ENCODE assay signal across 11 cellular contexts in the genomic region with DNA sequence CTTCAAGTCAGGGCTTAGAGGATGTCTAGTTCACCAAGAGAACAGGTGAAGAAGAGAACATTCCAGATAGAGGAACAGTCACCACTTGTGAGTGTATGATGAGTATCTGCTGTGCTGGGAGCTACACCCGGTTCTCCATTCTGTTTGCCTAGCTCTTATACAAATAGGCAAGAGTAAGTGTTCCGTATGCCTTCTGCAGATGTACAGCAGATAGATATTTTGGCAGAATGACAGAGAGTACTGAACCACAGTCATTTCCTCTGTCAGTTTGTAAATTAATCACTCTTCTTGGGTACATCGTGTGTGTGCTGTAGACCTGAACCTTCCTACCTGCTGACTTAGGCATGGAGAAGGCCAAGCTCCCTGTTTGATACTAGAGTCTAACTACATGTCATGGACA.
DNase-seq lines count a peak whose midpoint lies in the region; ATAC-seq, FAIRE-seq and TF ChIP-seq lines count a peak whose summit lies in the region.
"Had no signal": no experiment of that assay in that cellular context is flagged by ENCODE, and none has a peak within 500 bp of the region (broad histone marks: within the 10 kb centered on the region; RNA-seq: fewer than 3 reads in every experiment).

No MANE protein-coding gene starts in this region.

- H3K4me3 ChIP-seq in LNCaP clone FGC (ENCODE audit: low read depth, low read length) (no peak overlapping the region), epithelial cell of esophagus (ENCODE audit: low read length) (no peak overlapping the region), HepG2 (replicated peaks in 1 of 3; ENCODE audit: insufficient read depth in 1 of 3, low read depth in 2 of 3, low read length in 3 of 3) (no peak overlapping the region)

- no peak overlapping the region for H2AFZ ChIP-seq in HepG2 (ENCODE audit: low read length)

- H3K9ac ChIP-seq in HepG2 (ENCODE audit: insufficient read depth, low read depth, low read length), result no peak overlapping the region

- intact Hi-C loops in HepG2 (cut with micrococcal nuclease; ENCODE audit: unreplicated experiment), result no loop called here

- no peaks in the 10 kb centered on the region for H4K20me1 ChIP-seq in HepG2 (ENCODE audit: insufficient read depth, low read length)

- no TSS peak for BruUV-seq in HepG2 (replicated peaks; lab: Mats Ljungman, UMichigan)

- TF ChIP-seq POLR2A in HepG2 (IDR thresholded peaks at IDR 0.05; ENCODE audit: insufficient read depth in 1 of 2, low read depth in 2 of 2, low read length in 2 of 2), result no peak

- no peak for DNase-seq in GM18507 (ENCODE audit: extremely low spot score, insufficient read length, low read depth)
- DNase-seq in LNCaP clone FGC (ENCODE audit: low read depth), result peak; percentile 88
- peak; percentile 13 for DNase-seq in epithelial cell of esophagus (ENCODE audit: low read depth)
- DNase-seq in SK-N-DZ (ENCODE audit: low spot score), result no peak
- no peak for DNase-seq in D721Med (ENCODE audit: insufficient read length, low spot score)
- DNase-seq in NOMO-1 treated with DMSO at 0.1 percent for 48 hours (lab: John Stamatoyannopoulos, UW; ENCODE audit: unreplicated experiment), result no peak
- DNase-seq in HepG2 (ENCODE audit: low spot score), result no peak
- DNase-seq: activated CD4-positive, alpha-beta T cell treated with anti-CD3 and anti-CD28 coated beads, Interleukin-2, amount 10 ng/mL, durations not matched to agents 7 days and 5 days; stimulated activated naive CD4-positive, alpha-beta T cell treated with Interleukin-2 at 50 U/mL for 16 hours had no signal

- H3K9me3 ChIP-seq in HepG2 (ENCODE audit: low read length), result no peaks in the 10 kb centered on the region

- ATAC-seq in GM21423 (IDR thresholded peaks at IDR 0.05; ENCODE audit: unreplicated experiment) (peak; percentile 79), HepG2 (no peak)
- ATAC-seq: Right ventricle myocardium inferior had no signal

- CTCF ChIA-PET in HepG2 (lab: Yijun Ruan, JAX; ENCODE audit: low intra/inter-chr PET ratio, low total read pairs), result no interaction called here

- peaks cover 0 to 12% of the 10 kb centered on the region in 2 experiments; a peak in 1 of 5 replicates for H3K27me3 ChIP-seq in HepG2 (ENCODE audit: control insufficient read depth in 1 of 2, insufficient read depth in 2 of 2, low read length in 2 of 2)

- no peak overlapping the region for H3K4me2 ChIP-seq in HepG2 (ENCODE audit: low read depth, low read length)

- no peaks in the 10 kb centered on the region for H3K79me2 ChIP-seq in HepG2 (ENCODE audit: insufficient read depth, low read length)

- no peak for TF ChIP-seq EP300 in HepG2 (IDR thresholded peaks at IDR 0.05; ENCODE audit: low read depth in 2 of 2, low read length in 2 of 2)
- no peak for TF ChIP-seq EP300 in HepG2 (CRISPR knock-in tag; IDR thresholded peaks at IDR 0.05; ENCODE audit: borderline replicate concordance)

- H3K36me3 ChIP-seq in HepG2 (replicated peaks in 1 of 2; ENCODE audit: control insufficient read depth in 1 of 2, insufficient read depth in 2 of 2, low read length in 2 of 2), result no peaks in the 10 kb centered on the region

- POLR2A ChIA-PET in HepG2 (lab: Yijun Ruan, JAX), result no interaction called here

- in situ Hi-C loops in HepG2 (cut with HindIII; ENCODE audit: extremely low pct_ligation_motif_present, low pct_unique_long_range_greater_than_20kb), result no loop called here

- no peaks in the 10 kb centered on the region for H3K4me1 ChIP-seq in HepG2 (ENCODE audit: insufficient read depth, low read length)

- TF ChIP-seq RAD21 in HepG2 (CRISPR knock-in tag; IDR thresholded peaks at IDR 0.05), result no peak

- H3K27ac ChIP-seq in HepG2 (ENCODE audit: extremely low read length, insufficient read depth, low read length), result no peak overlapping the region

- TF ChIP-seq CTCF in LNCaP clone FGC (IDR thresholded peaks at IDR 0.05; ENCODE audit: control insufficient read depth, extremely low read depth, insufficient read depth) (no peak), epithelial cell of esophagus (IDR thresholded peaks at IDR 0.05; ENCODE audit: insufficient read depth, low read depth, low read length, missing control alignments) (no peak), D721Med (IDR thresholded peaks at IDR 0.05; ENCODE audit: insufficient read depth, missing control alignments) (no peak), HepG2 (CRISPR knock-in tag; IDR thresholded peaks at IDR 0.05) (no peak)

- WGBS in HepG2 (ENCODE audit: low lambda C conversion rate), result 7% methylated on average over 2 of the region's 3 CpGs

- FAIRE-seq in GM18507 (lab: Jason Lieb, UNC) (peak; percentile 77), D721Med (lab: Jason Lieb, UNC) (no peak), HepG2 (lab: Jason Lieb, UNC) (no peak)

TF ChIP-seq in HepG2, 621 proteins besides CTCF, POLR2A, EP300 and RAD21:
- TF ChIP-seq TFDP2 (CRISPR knock-in tag; IDR thresholded peaks at IDR 0.05), result no peak
- no peak for TF ChIP-seq PHF20 (CRISPR knock-in tag; IDR thresholded peaks at IDR 0.05)
- no peak for TF ChIP-seq JUND (CRISPR knock-in tag; IDR thresholded peaks at IDR 0.05)
- no peak for TF ChIP-seq ZNF781 (CRISPR knock-in tag; IDR thresholded peaks at IDR 0.05; ENCODE audit: borderline replicate concordance, not compliant biosample characterization)

Comparison
In these comparisons a context has a peak if more than half of its experiments do, and no peak if none do; other contexts are left out.
1. DNase-seq: peak in LNCaP clone FGC (single experiment) and epithelial cell of esophagus (single experiment); none in GM18507 (single experiment), SK-N-DZ (single experiment), D721Med (single experiment), NOMO-1 treated with DMSO at 0.1 percent for 48 hours (single experiment) and HepG2 (single experiment).